23 cellular contexts compared by ENCODE assay signal in genomic region chr20:48801197-48801596, GRCh38. TPM values are rescaled to one million over a fixed set of nuclear protein-coding genes. Genes with fewer than 3 reads are reported as not detected.
A peak's percentile ranks its signal among the peaks of the same experiment; 100 is the strongest.
DNase-seq lines count a peak whose midpoint lies in the region; ATAC-seq, FAIRE-seq and TF ChIP-seq lines count a peak whose summit lies in the region.
"Had no signal": no experiment of that assay in that cellular context is flagged by ENCODE, and none has a peak within 500 bp of the region (broad histone marks: within the 10 kb centered on the region; RNA-seq: fewer than 3 reads in every experiment).

No MANE protein-coding gene starts in this region.

- H3K27me3 ChIP-seq in Loucy (ENCODE audit: insufficient read depth, low read length, poor library complexity, severe bottlenecking) (no peaks in the 10 kb centered on the region), H1 (replicated peaks in 1 of 4; ENCODE audit: control insufficient read depth in 3 of 4, extremely low read depth in 1 of 4, insufficient read depth in 3 of 4, low read length in 3 of 4) (no peaks in the 10 kb centered on the region; a peak in 1 of 7 replicates), spleen (replicated peaks in 1 of 7) (no peaks in the 10 kb centered on the region), gastroesophageal sphincter (peaks cover 10% of the 10 kb centered on the region)
- H3K27me3 ChIP-seq: BLaER1 treated with 17β-estradiol and CSF1 and Interleukin-3, amounts not matched to agents 10 nM and 100 nM had no signal

- POLR2A ChIA-PET in H1 (lab: Charles Lee; ENCODE audit: partially characterized antibody), result no interaction called here

- peaks cover 78% of the 10 kb centered on the region for H3K79me2 ChIP-seq in Loucy (ENCODE audit: insufficient read depth, low read length)
- no peaks in the 10 kb centered on the region for H3K79me2 ChIP-seq in H1 (ENCODE audit: control insufficient read depth in 1 of 2, insufficient read depth in 2 of 2, low read length in 2 of 2)

- no peak overlapping the region for H2BK5ac ChIP-seq in H1 (ENCODE audit: low read depth, low read length)

- no peak overlapping the region for H3K56ac ChIP-seq in H1 (replicated peaks; ENCODE audit: insufficient read length, low read depth, low read length)

- ATAC-seq in HG03354 (IDR thresholded peaks at IDR 0.05; ENCODE audit: poor library complexity, severe bottlenecking, unreplicated experiment) (no peak), gastroesophageal sphincter (no peak)
- ATAC-seq: Panc1, SK-N-SH treated with all-trans-retinoic acid at 6 μM for 48 hours had no signal

- peaks cover 2% of the 10 kb centered on the region for H3K36me3 Mint-ChIP-seq in progenitor cell of endocrine pancreas (ENCODE audit: insufficient read depth)

- peak overlapping the region; percentile 66 for H3K9ac ChIP-seq in Loucy (ENCODE audit: low read depth, low read length, poor library complexity, severe bottlenecking)
- H3K9ac ChIP-seq in H1 (replicated peaks in 1 of 4; ENCODE audit: extremely low read depth in 1 of 4, low read depth in 3 of 4, low read length in 3 of 4), result no peak overlapping the region

- H3K18ac ChIP-seq in H1 (ENCODE audit: extremely low read depth, low read length), result no peak overlapping the region

- TF ChIP-seq RAD21 in H1 (IDR thresholded peaks at IDR 0.05 in 1 of 2, conservative IDR thresholded peaks at IDR 0.05 in 1 of 2; ENCODE audit: low read depth in 2 of 2, low read length in 2 of 2), result no peak

- H3K23ac ChIP-seq in H1 (ENCODE audit: insufficient read length), result no peak overlapping the region

- H3K4ac ChIP-seq in H1 (replicated peaks; ENCODE audit: insufficient read length, low read depth, low read length), result no peak overlapping the region

- H2BK15ac ChIP-seq in H1 (ENCODE audit: low read length), result no peak overlapping the region

- DNase-seq in NK-92 treated with Interleukin-12 subunit alpha and Interleukin-12 subunit beta, amount 100 ng/mL, for 24 hours (lab: John Stamatoyannopoulos, UW), result peak; percentile 15
- DNase-seq in NK-92 (lab: John Stamatoyannopoulos, UW; ENCODE audit: unreplicated experiment) (no peak), H1 (ENCODE audit: low read depth in 1 of 2, low spot score in 2 of 2) (no peak), spleen (peak; percentile 51), progenitor cell of endocrine pancreas (ENCODE audit: low spot score, unreplicated experiment) (no peak)
- DNase-seq: Calu3, DMS79 treated with DMSO at 0.1 percent for 48 hours, KBM-7, NCI-H1092 treated with DMSO at 0.1 percent for 48 hours, NCI-H187, NCI-H446 treated with DMSO at 0.1 percent for 48 hours, NCI-H748 treated with DMSO at 0.1 percent for 48 hours, Right ventricle myocardium superior had no signal

- TF ChIP-seq EP300 in H1 (IDR thresholded peaks at IDR 0.05; ENCODE audit: borderline replicate concordance in 1 of 2, low read depth in 2 of 2, low read length in 2 of 2) (no peak), gastroesophageal sphincter (IDR thresholded peaks at IDR 0.05) (no peak)

- H3K79me1 ChIP-seq in H1 (ENCODE audit: low read depth, low read length), result peaks cover 6% of the 10 kb centered on the region; the same call in 1 of the 2 replicates

- H3K4me1 ChIP-seq in Loucy (ENCODE audit: insufficient read depth, low read length, poor library complexity, severe bottlenecking) (peaks cover 38% of the 10 kb centered on the region), H1 (replicated peaks in 1 of 4; ENCODE audit: control insufficient read depth in 3 of 4, insufficient read depth in 4 of 4, low read length in 3 of 4) (peaks cover 0 to 15% (median 7%) of the 10 kb centered on the region in 4 experiments; a peak in 6 of 7 replicates), spleen (peaks cover 26 to 100% (median 90%) of the 10 kb centered on the region in 6 donors), gastroesophageal sphincter (peaks cover 0 to 21% (median 0%) of the 10 kb centered on the region in 3 donors)

- no peak overlapping the region for H3K4me3 Mint-ChIP-seq in progenitor cell of endocrine pancreas (ENCODE audit: low read depth)

- H3K4me3 ChIP-seq in Loucy (ENCODE audit: low read length, poor library complexity, severe bottlenecking), result no peak overlapping the region
- H3K4me3 ChIP-seq in H1 (ENCODE audit: extremely low read depth in 1 of 4, insufficient read depth in 2 of 4, low read depth in 3 of 4, low read length in 4 of 4), result no peak overlapping the region
- H3K4me3 ChIP-seq in spleen, result no peak overlapping the region
- H3K4me3 ChIP-seq in gastroesophageal sphincter, result no peak overlapping the region
- H3K4me3 ChIP-seq: BLaER1 treated with 17β-estradiol and CSF1 and Interleukin-3, amounts not matched to agents 10 nM and 100 nM had no signal

- TF ChIP-seq POLR2A in H1 (IDR thresholded peaks at IDR 0.05; ENCODE audit: control extremely low read depth in 1 of 2, low read depth in 2 of 2, low read length in 2 of 2) (no peak), spleen (IDR thresholded peaks at IDR 0.05) (no peak), gastroesophageal sphincter (IDR thresholded peaks at IDR 0.05) (no peak)

- 0 out of 2 replicates have a peak, but pooled peaks cover 6% of the 10 kb centered on the region for H3F3A ChIP-seq in Loucy (ENCODE audit: low read depth)

- H2BK12ac ChIP-seq in H1 (ENCODE audit: low read depth, low read length), result peak overlapping the region; percentile 7; the same call in 1 of the 2 replicates

- no peak overlapping the region; the same call in 1 of the 2 replicates for H2AK5ac ChIP-seq in H1 (ENCODE audit: low read depth, low read length)

- no peak overlapping the region for H2BK20ac ChIP-seq in H1 (ENCODE audit: low read length)

- no peak overlapping the region for H2BK120ac ChIP-seq in H1 (replicated peaks; ENCODE audit: low read depth, low read length)

- H3K9me3 ChIP-seq in Loucy (ENCODE audit: insufficient read depth, low read depth, low read length), result no peaks in the 10 kb centered on the region
- no peaks in the 10 kb centered on the region for H3K9me3 ChIP-seq in H1 (ENCODE audit: insufficient read depth in 2 of 2, low read depth in 1 of 2, low read length in 1 of 2)
- no peaks in the 10 kb centered on the region for H3K9me3 ChIP-seq in spleen
- H3K9me3 ChIP-seq in gastroesophageal sphincter, result no peaks in the 10 kb centered on the region

- no peak for FAIRE-seq in H1 (lab: Jason Lieb, UNC)
- FAIRE-seq: G401.6, GM12891 had no signal

- no peak overlapping the region for H3K27ac Mint-ChIP-seq in progenitor cell of endocrine pancreas

- peaks cover 4% of the 10 kb centered on the region for H3K4me1 Mint-ChIP-seq in progenitor cell of endocrine pancreas (ENCODE audit: low read depth)

- no peak overlapping the region for H3K14ac ChIP-seq in H1 (ENCODE audit: insufficient read length)

- H3K27ac ChIP-seq in H1 (ENCODE audit: low read depth, low read length), result no peak overlapping the region
- H3K27ac ChIP-seq in spleen, result no peak overlapping the region
- H3K27ac ChIP-seq in gastroesophageal sphincter, result no peak overlapping the region
- H3K27ac ChIP-seq: 22Rv1; BLaER1 treated with 17β-estradiol and CSF1 and Interleukin-3, amounts not matched to agents 10 nM and 100 nM had no signal

- H3K23me2 ChIP-seq in H1 (ENCODE audit: low read depth, low read length), result no peaks in the 10 kb centered on the region; the same call in none of the 2 replicates

- H3K9me3 Mint-ChIP-seq in progenitor cell of endocrine pancreas (ENCODE audit: low read depth), result no peaks in the 10 kb centered on the region

- CTCF ChIA-PET in H1 (lab: Charles Lee; ENCODE audit: partially characterized antibody), result interaction anchor here (0.8 to 1.9 kb wide), 6 partner anchors 9 to 144 kb away, joined by 3 to 10 read pairs (median 4); no protein-coding TSS in a partner anchor

- no peak overlapping the region for H2AFZ ChIP-seq in Loucy (ENCODE audit: low read length)
- H2AFZ ChIP-seq in H1 (ENCODE audit: low read length), result no peak overlapping the region

- H4K91ac ChIP-seq in H1 (replicated peaks; ENCODE audit: insufficient read length, low read length), result no peak overlapping the region

- no peak overlapping the region; the same call in 1 of the 2 replicates for H4K8ac ChIP-seq in H1 (ENCODE audit: extremely low read depth, insufficient read depth, low read length)

- no peak overlapping the region for H4K5ac ChIP-seq in H1 (ENCODE audit: insufficient read length, low read depth, low read length)

- no peak for TF ChIP-seq CTCF in Loucy (conservative IDR thresholded peaks at IDR 0.05; ENCODE audit: low read length)
- TF ChIP-seq CTCF in H1 (IDR thresholded peaks at IDR 0.05; ENCODE audit: control extremely low read depth in 1 of 3, insufficient read depth in 1 of 3, low read depth in 1 of 3, low read length in 3 of 3), result no peak
- TF ChIP-seq CTCF in spleen (IDR thresholded peaks at IDR 0.05 in 8 of 11, conservative IDR thresholded peaks at IDR 0.05 in 3 of 11), result no peak
- no peak for TF ChIP-seq CTCF in progenitor cell of endocrine pancreas (IDR thresholded peaks at IDR 0.05; ENCODE audit: unreplicated experiment)
- TF ChIP-seq CTCF in gastroesophageal sphincter (IDR thresholded peaks at IDR 0.05), result no peak

- H3K9me2 ChIP-seq in Loucy (replicated peaks; ENCODE audit: low read depth, low read length), result no peaks in the 10 kb centered on the region

- H4K20me1 ChIP-seq in Loucy (ENCODE audit: insufficient read depth, low read length, poor library complexity, severe bottlenecking) (no peaks in the 10 kb centered on the region), H1 (replicated peaks in 1 of 2; ENCODE audit: control insufficient read depth in 1 of 2, insufficient read depth in 2 of 2, low read length in 2 of 2) (peaks cover 0 to 2% of the 10 kb centered on the region in 2 experiments)

- WGBS in H1 (ENCODE audit: extremely low coverage in 1 of 2, insufficient coverage in 1 of 2, insufficient read length in 1 of 2, insufficient replicate concordance in 2 of 2, low coverage in 1 of 2, low lambda C conversion rate in 2 of 2, missing lambda C conversion rate in 1 of 2), 2 experiments, result 92% methylated on average over 10 of the region's 10 CpGs; no CpG with 5 or more reads in 1 of the 2 experiments
- WGBS in spleen, 5 donors, result 85 to 95% (median 93%) methylated on average over 10 of the region's 10 CpGs
- 90 to 98% methylated on average over 7 of the region's 10 CpGs for WGBS in gastroesophageal sphincter (ENCODE audit: low coverage in 1 of 2), 2 donors

- intact Hi-C loops in spleen (cut with DNase I; ENCODE audit: low total_unique reads), result no loop called here

- H3K27me3 Mint-ChIP-seq in progenitor cell of endocrine pancreas, result peaks cover 38% of the 10 kb centered on the region

- H3K4me2 ChIP-seq in Loucy (ENCODE audit: low read depth, low read length, poor library complexity, severe bottlenecking) (no peak overlapping the region), H1 (ENCODE audit: insufficient read depth in 1 of 2, low read depth in 2 of 2, low read length in 2 of 2) (no peak overlapping the region)

- H3K36me3 ChIP-seq in Loucy (ENCODE audit: insufficient read depth, low read length) (no peaks in the 10 kb centered on the region), H1 (ENCODE audit: control insufficient read depth in 2 of 4, insufficient read depth in 4 of 4, low read length in 3 of 4) (no peaks in the 10 kb centered on the region), spleen (peaks cover 0 to 34% (median 0%) of the 10 kb centered on the region in 6 donors), gastroesophageal sphincter (no peaks in the 10 kb centered on the region)

RNA-seq across cellular contexts. Expression of gene PREX1, which starts 26.6 kb away (rescaled TPM):
- total RNA-seq in H1 (2021; fragmentation: NEBNext Ultra II Directional; extraction: Animal tissue kit (Norgen Biotek cat#: 25700)), result 12.8 and 13.5 TPM in 2 replicates
- 10.7 and 13.4 TPM in 2 replicates for polyA plus RNA-seq in H1 (2011; rRNA removed)
- 9.6 TPM for polyA plus RNA-seq in H1 (2011; cell fraction: cytosol; rRNA removed)
- polyA plus RNA-seq in H1 (2011; cell fraction: nucleus; rRNA removed), result 17.7 TPM
- polyA plus RNA-seq in H1 (2012, experiment 1 of 2), result 8.8 to 13.0 TPM (median 12.7 TPM) in 4 replicates
- 8.5 TPM for polyA plus RNA-seq in H1 (2012, experiment 2 of 2)
- 6.3 TPM for polyA plus RNA-seq in H1 (2013, experiment 1 of 2)
- 6.2 TPM for polyA plus RNA-seq in H1 (2013, experiment 2 of 2)
- 12.9 and 16.1 TPM in 2 replicates for polyA minus RNA-seq in H1 (2011; rRNA and poly(A)+ RNA removed)
- polyA minus RNA-seq in H1 (2011; cell fraction: cytosol; rRNA and poly(A)+ RNA removed), result 9.6 TPM
- polyA minus RNA-seq in H1 (2011; cell fraction: nucleus; rRNA and poly(A)+ RNA removed), result 8.8 TPM
- total RNA-seq in spleen, result 100 to 1,000 TPM; 116 to 279 (median 166) TPM
- polyA plus RNA-seq in spleen, result 10 to 100 TPM; 36.7 to 76.7 (median 49.7) TPM
- total RNA-seq in progenitor cell of endocrine pancreas, result 2.9 and 3.7 TPM in 2 replicates
- total RNA-seq in gastroesophageal sphincter, result 10 to 100 TPM; 16.3 to 35.7 (median 20.0) TPM
- total RNA-seq: MCF 10A had no signal

Comparison
In these comparisons a context has a peak if more than half of its experiments do, and no peak if none do; other contexts are left out.
1. DNase-seq: peak in NK-92 treated with Interleukin-12 subunit alpha and Interleukin-12 subunit beta, amount 100 ng/mL, for 24 hours (single experiment) and spleen (single experiment); none in NK-92 (single experiment), H1 (0 of 2) and progenitor cell of endocrine pancreas (single experiment).